In genomic region chr7:26190417-26190869, GRCh38 we compare ENCODE assay signal across 14 cellular contexts. TPM values are rescaled to one million over a fixed set of nuclear protein-coding genes. Genes with fewer than 3 reads are reported as not detected.
DNase-seq lines count a peak whose midpoint lies in the region; ATAC-seq and TF ChIP-seq lines count a peak whose summit lies in the region.
"Had no signal": no experiment of that assay in that cellular context is flagged by ENCODE, and none has a peak within 500 bp of the region (broad histone marks: within the 10 kb centered on the region; RNA-seq: fewer than 3 reads in every experiment).

No MANE protein-coding gene starts in this region.

- peak overlapping the region; percentile 10 for H3K4me3 Mint-ChIP-seq in activated CD4-positive, alpha-beta T cell treated with anti-CD3 and anti-CD28 coated beads, Interleukin-2, amount 10 ng/mL, durations not matched to agents 7 days and 5 days
- peak overlapping the region; percentile 45 for H3K4me3 Mint-ChIP-seq in activated naive CD8-positive, alpha-beta T cell treated with anti-CD3 and anti-CD28 coated beads for 36 hours
- no peak overlapping the region for H3K4me3 Mint-ChIP-seq in nephron progenitor cell
- H3K4me3 Mint-ChIP-seq: activated T-cell treated with anti-CD3 and anti-CD28 coated beads, Interleukin-2, amount 50 U/mL, for 4 hours had no signal

- no peak overlapping the region for H3K27ac ChIP-seq in Karpas-422 (ENCODE audit: low read length)
- H3K27ac ChIP-seq in osteoblast (ENCODE audit: low read depth, low read length), result no peak overlapping the region
- no peak overlapping the region for H3K27ac ChIP-seq in mesenchymal stem cell (ENCODE audit: low read length, poor library complexity, severe bottlenecking)
- H3K27ac ChIP-seq: foreskin keratinocyte, ovary, skin epidermis had no signal

- H4K20me1 ChIP-seq in Karpas-422 (ENCODE audit: insufficient read depth, low read depth, low read length) (peaks cover 65% of the 10 kb centered on the region), osteoblast (ENCODE audit: insufficient read depth, low read length) (peaks cover 61% of the 10 kb centered on the region)

- no peak overlapping the region for H3K27ac Mint-ChIP-seq in activated CD4-positive, alpha-beta T cell treated with anti-CD3 and anti-CD28 coated beads, Interleukin-2, amount 10 ng/mL, durations not matched to agents 7 days and 5 days
- peak overlapping the region; percentile 67 for H3K27ac Mint-ChIP-seq in activated naive CD8-positive, alpha-beta T cell treated with anti-CD3 and anti-CD28 coated beads for 36 hours
- H3K27ac Mint-ChIP-seq in nephron progenitor cell, result peak overlapping the region; percentile 86

- H2BK12ac ChIP-seq in mesenchymal stem cell (ENCODE audit: low read length in 2 of 2), result no peak overlapping the region

- H2BK15ac ChIP-seq in mesenchymal stem cell (ENCODE audit: low read depth, poor library complexity, severe bottlenecking), result no peak overlapping the region

- H4K91ac ChIP-seq in mesenchymal stem cell (ENCODE audit: low read length), result no peak overlapping the region

- ATAC-seq in GM18907 (IDR thresholded peaks at IDR 0.05; ENCODE audit: unreplicated experiment), result no peak
- ATAC-seq: activated T-cell treated with anti-CD3 and anti-CD28 coated beads, Interleukin-2, amount 50 U/mL, for 4 hours; foreskin keratinocyte had no signal

- H3K4me1 Mint-ChIP-seq in activated CD4-positive, alpha-beta T cell treated with anti-CD3 and anti-CD28 coated beads, Interleukin-2, amount 10 ng/mL, durations not matched to agents 7 days and 5 days, result peaks cover 90% of the 10 kb centered on the region
- H3K4me1 Mint-ChIP-seq in activated naive CD8-positive, alpha-beta T cell treated with anti-CD3 and anti-CD28 coated beads for 36 hours, result peaks cover 92% of the 10 kb centered on the region
- peaks cover 41% of the 10 kb centered on the region for H3K4me1 Mint-ChIP-seq in nephron progenitor cell

- H2AFZ ChIP-seq in Karpas-422 (ENCODE audit: low read length), result no peak overlapping the region
- no peak overlapping the region for H2AFZ ChIP-seq in osteoblast (ENCODE audit: low read length)
- no peak overlapping the region for H2AFZ ChIP-seq in mesenchymal stem cell (ENCODE audit: low read depth, low read length)

- no peaks in the 10 kb centered on the region for H3K27me3 ChIP-seq in Karpas-422 (ENCODE audit: low read length)
- H3K27me3 ChIP-seq in osteoblast (ENCODE audit: insufficient read depth, low read length), result no peaks in the 10 kb centered on the region
- no peaks in the 10 kb centered on the region for H3K27me3 ChIP-seq in mesenchymal stem cell (ENCODE audit: control insufficient read depth in 1 of 2, insufficient read depth in 1 of 2, low read length in 2 of 2)
- H3K27me3 ChIP-seq: foreskin keratinocyte, ovary had no signal

- H2BK5ac ChIP-seq in mesenchymal stem cell (ENCODE audit: low read depth, low read length, poor library complexity, severe bottlenecking), result no peak overlapping the region

- no peak for DNase-seq in activated CD4-positive, alpha-beta T cell treated with anti-CD3 and anti-CD28 coated beads, Interleukin-2, amount 10 ng/mL, durations not matched to agents 7 days and 5 days
- DNase-seq in activated CD4-positive, alpha-beta T cell treated with anti-CD3 and anti-CD28 coated beads, Interleukin-2, amount 50 U/mL, for 48 hours, result no peak
- DNase-seq in Karpas-422, result peak; percentile 44
- no peak for DNase-seq in activated naive CD8-positive, alpha-beta T cell treated with anti-CD3 and anti-CD28 coated beads for 36 hours
- no peak for DNase-seq in nephron progenitor cell
- DNase-seq in osteoblast (ENCODE audit: insufficient read length, low spot score, missing footprints), result no peak
- DNase-seq in mesenchymal stem cell, result no peak
- DNase-seq: activated T-cell treated with anti-CD3 and anti-CD28 coated beads, Interleukin-2, amount 50 U/mL, for 4 hours; foreskin keratinocyte; mesendoderm; NCI-H226; ovary had no signal

- peaks cover 1% of the 10 kb centered on the region for H3K79me1 ChIP-seq in mesenchymal stem cell (replicated peaks; ENCODE audit: low read length, poor library complexity, severe bottlenecking)

- H3K4me3 ChIP-seq in Karpas-422 (ENCODE audit: low read length), result no peak overlapping the region
- no peak overlapping the region for H3K4me3 ChIP-seq in osteoblast (ENCODE audit: insufficient read depth, low read length)
- H3K4me3 ChIP-seq in mesenchymal stem cell (ENCODE audit: insufficient read depth in 1 of 2, low read depth in 1 of 2, low read length in 2 of 2), result no peak overlapping the region
- H3K4me3 ChIP-seq: ovary, skin epidermis had no signal

- no peak overlapping the region for H2AK5ac ChIP-seq in mesenchymal stem cell (ENCODE audit: low read length, severe bottlenecking)

- no peaks in the 10 kb centered on the region for H3K27me3 Mint-ChIP-seq in activated CD4-positive, alpha-beta T cell treated with anti-CD3 and anti-CD28 coated beads, Interleukin-2, amount 10 ng/mL, durations not matched to agents 7 days and 5 days
- peaks cover 10% of the 10 kb centered on the region for H3K27me3 Mint-ChIP-seq in activated naive CD8-positive, alpha-beta T cell treated with anti-CD3 and anti-CD28 coated beads for 36 hours
- peaks cover 5% of the 10 kb centered on the region for H3K27me3 Mint-ChIP-seq in nephron progenitor cell (ENCODE audit: low read depth, poor library complexity)

- H4K8ac ChIP-seq in mesenchymal stem cell (ENCODE audit: low read length), result no peak overlapping the region

- H2BK120ac ChIP-seq in mesenchymal stem cell (ENCODE audit: low read depth, low read length), result no peak overlapping the region

- H3K9me3 ChIP-seq in Karpas-422 (ENCODE audit: low read length) (no peaks in the 10 kb centered on the region), osteoblast (ENCODE audit: low read depth, low read length) (no peaks in the 10 kb centered on the region), mesenchymal stem cell (ENCODE audit: control insufficient read depth, low read length) (no peaks in the 10 kb centered on the region)
- H3K9me3 ChIP-seq: ovary had no signal

- H3K36me3 ChIP-seq in Karpas-422 (ENCODE audit: insufficient read depth, low read length), result peaks cover 58% of the 10 kb centered on the region
- H3K36me3 ChIP-seq in osteoblast (ENCODE audit: insufficient read depth, low read length), result peaks cover 85% of the 10 kb centered on the region
- H3K36me3 ChIP-seq in mesenchymal stem cell (ENCODE audit: control insufficient read depth in 1 of 2, insufficient read depth in 2 of 2, low read depth in 1 of 2, low read length in 2 of 2), result peaks cover 15 to 93% of the 10 kb centered on the region in 2 experiments

- H3K14ac ChIP-seq in mesenchymal stem cell (ENCODE audit: low read length in 2 of 2), result no peak overlapping the region

- H3K9ac ChIP-seq in Karpas-422 (ENCODE audit: low read length) (no peak overlapping the region), mesenchymal stem cell (ENCODE audit: low read length) (no peak overlapping the region)

- peaks cover 5% of the 10 kb centered on the region for H3K4me1 ChIP-seq in Karpas-422 (ENCODE audit: low read length)
- H3K4me1 ChIP-seq in osteoblast (ENCODE audit: insufficient read depth, low read length), result no peaks in the 10 kb centered on the region
- peaks cover 9% of the 10 kb centered on the region for H3K4me1 ChIP-seq in mesenchymal stem cell (ENCODE audit: control insufficient read depth, insufficient read depth, low read depth, low read length)

- no peaks in the 10 kb centered on the region for H3K9me2 ChIP-seq in Karpas-422 (replicated peaks; ENCODE audit: insufficient read depth, low read length)

- H3K23ac ChIP-seq in mesenchymal stem cell (ENCODE audit: low read length in 2 of 2), result no peak overlapping the region

- TF ChIP-seq CTCF in nephron progenitor cell (IDR thresholded peaks at IDR 0.05), result no peak
- TF ChIP-seq CTCF in osteoblast (IDR thresholded peaks at IDR 0.05; ENCODE audit: extremely low read depth, low read depth, low read length), result no peak

- peaks cover 88% of the 10 kb centered on the region for H3K36me3 Mint-ChIP-seq in activated CD4-positive, alpha-beta T cell treated with anti-CD3 and anti-CD28 coated beads, Interleukin-2, amount 10 ng/mL, durations not matched to agents 7 days and 5 days (ENCODE audit: low read depth)
- H3K36me3 Mint-ChIP-seq in activated naive CD8-positive, alpha-beta T cell treated with anti-CD3 and anti-CD28 coated beads for 36 hours, result peaks cover 93% of the 10 kb centered on the region
- peaks cover 70% of the 10 kb centered on the region for H3K36me3 Mint-ChIP-seq in nephron progenitor cell (ENCODE audit: low read depth)

- POLR2A ChIA-PET in activated CD4-positive, alpha-beta T cell treated with anti-CD3 and anti-CD28 coated beads, Interleukin-2, amount 10 ng/mL, durations not matched to agents 7 days and 5 days (lab: Charles Lee), result no interaction called here

- H3K79me2 ChIP-seq in Karpas-422 (ENCODE audit: low read length), result peaks cover 3% of the 10 kb centered on the region; the same call in 1 of the 2 replicates
- peaks cover 31% of the 10 kb centered on the region for H3K79me2 ChIP-seq in osteoblast (ENCODE audit: insufficient read depth, low read length)

- H3K18ac ChIP-seq in mesenchymal stem cell (ENCODE audit: low read depth in 1 of 2, low read length in 2 of 2), result no peak overlapping the region

- no peak overlapping the region for H3K4ac ChIP-seq in mesenchymal stem cell (ENCODE audit: low read depth in 1 of 2, low read length in 2 of 2)

- H3K4me2 ChIP-seq in Karpas-422 (ENCODE audit: low read depth, low read length, poor library complexity, severe bottlenecking) (no peak overlapping the region), osteoblast (ENCODE audit: insufficient read depth, low read length) (no peak overlapping the region), mesenchymal stem cell (ENCODE audit: low read length, poor library complexity, severe bottlenecking) (no peak overlapping the region)

- no peaks in the 10 kb centered on the region for H3K9me3 Mint-ChIP-seq in activated CD4-positive, alpha-beta T cell treated with anti-CD3 and anti-CD28 coated beads, Interleukin-2, amount 10 ng/mL, durations not matched to agents 7 days and 5 days
- no peaks in the 10 kb centered on the region for H3K9me3 Mint-ChIP-seq in activated naive CD8-positive, alpha-beta T cell treated with anti-CD3 and anti-CD28 coated beads for 36 hours
- no peaks in the 10 kb centered on the region for H3K9me3 Mint-ChIP-seq in nephron progenitor cell
- H3K9me3 Mint-ChIP-seq: activated T-cell treated with anti-CD3 and anti-CD28 coated beads, Interleukin-2, amount 50 U/mL, for 4 hours had no signal

- 100% methylated on average over 1 of the region's 1 CpG for WGBS in mesenchymal stem cell

- CTCF ChIA-PET in activated CD4-positive, alpha-beta T cell treated with anti-CD3 and anti-CD28 coated beads, Interleukin-2, amount 10 ng/mL, durations not matched to agents 7 days and 5 days (lab: Charles Lee), result no interaction called here

RNA-seq across cellular contexts. Expression of gene HNRNPA2B1, which starts 10.1 kb away (rescaled TPM):
- 100 to 1,000 TPM; 649 to 781 TPM for total RNA-seq in activated CD4-positive, alpha-beta T cell treated with anti-CD3 and anti-CD28 coated beads, Interleukin-2, amount 10 ng/mL, durations not matched to agents 7 days and 5 days
- total RNA-seq in Karpas-422 (2014; rRNA removed; shearing (Covaris generic); ENCODE audit: low replicate concordance), result 145 and 197 TPM in 2 replicates
- total RNA-seq in activated naive CD8-positive, alpha-beta T cell treated with anti-CD3 and anti-CD28 coated beads for 36 hours, result 100 to 1,000 TPM; 968 to 975 TPM
- 82.9 and 83.1 TPM in 2 replicates for total RNA-seq in osteoblast
- polyA plus RNA-seq in mesenchymal stem cell (2013, experiment 1 of 2), result 309 TPM
- polyA plus RNA-seq in mesenchymal stem cell (2013, experiment 2 of 2), result 309 TPM

RNA-seq across cellular contexts. Expression of gene CBX3, which starts 11.1 kb away (rescaled TPM):
- total RNA-seq in activated CD4-positive, alpha-beta T cell treated with anti-CD3 and anti-CD28 coated beads, Interleukin-2, amount 10 ng/mL, durations not matched to agents 7 days and 5 days, result 100 to 1,000 TPM; 217 to 235 TPM
- total RNA-seq in Karpas-422 (2014; rRNA removed; shearing (Covaris generic); ENCODE audit: low replicate concordance), result 111 and 168 TPM in 2 replicates
- 100 to 1,000 TPM; 366 to 370 TPM for total RNA-seq in activated naive CD8-positive, alpha-beta T cell treated with anti-CD3 and anti-CD28 coated beads for 36 hours
- total RNA-seq in osteoblast, result 136 and 142 TPM in 2 replicates
- 144 TPM for polyA plus RNA-seq in mesenchymal stem cell (2013, experiment 1 of 2)
- 150 TPM for polyA plus RNA-seq in mesenchymal stem cell (2013, experiment 2 of 2)

RNA-seq across cellular contexts. Expression of gene NFE2L3, which starts 38.4 kb away (rescaled TPM):
- total RNA-seq in activated CD4-positive, alpha-beta T cell treated with anti-CD3 and anti-CD28 coated beads, Interleukin-2, amount 10 ng/mL, durations not matched to agents 7 days and 5 days, result 10 to 100 TPM; 12.0 to 15.3 TPM
- total RNA-seq in Karpas-422 (2014; rRNA removed; shearing (Covaris generic); ENCODE audit: low replicate concordance), result not detected in 2 replicates
- total RNA-seq in activated naive CD8-positive, alpha-beta T cell treated with anti-CD3 and anti-CD28 coated beads for 36 hours, result 10 to 100 TPM; 35.2 to 35.3 TPM
- total RNA-seq in osteoblast, result 0.59 and 1.4 TPM in 2 replicates
- polyA plus RNA-seq in mesenchymal stem cell (2013, experiment 1 of 2), result 17.7 TPM
- polyA plus RNA-seq in mesenchymal stem cell (2013, experiment 2 of 2), result 17.2 TPM
